In genomic region chr7:121557034-121557892, GRCh38 we compare ENCODE assay signal across 18 cellular contexts.
A peak's percentile ranks its signal among the peaks of the same experiment; 100 is the strongest.
DNase-seq lines count a peak whose midpoint lies in the region; ATAC-seq, FAIRE-seq and TF ChIP-seq lines count a peak whose summit lies in the region.
"Had no signal": no experiment of that assay in that cellular context is flagged by ENCODE, and none has a peak within 500 bp of the region (broad histone marks: within the 10 kb centered on the region; RNA-seq: fewer than 3 reads in every experiment).

No MANE protein-coding gene starts in this region.

- FAIRE-seq in urothelium cell line (lab: Jason Lieb, UNC), result no peak
- FAIRE-seq in GM12892 (lab: Jason Lieb, UNC), result no peak
- FAIRE-seq: A204.1, endometrium, GM18507 had no signal

- H3K4me3 Mint-ChIP-seq in activated naive CD8-positive, alpha-beta T cell treated with anti-CD3 and anti-CD28 coated beads, Interleukin-2, amount 50 U/mL, for 24 hours, result no peak overlapping the region
- H3K4me3 Mint-ChIP-seq in activated naive CD8-positive, alpha-beta T cell treated with anti-CD3 and anti-CD28 coated beads for 36 hours, result no peak overlapping the region
- no peak overlapping the region for H3K4me3 Mint-ChIP-seq in endothelial cell (ENCODE audit: unreplicated experiment)
- H3K4me3 Mint-ChIP-seq: activated CD4-positive, alpha-beta T cell treated with anti-CD3 and anti-CD28 coated beads for 36 hours; activated CD8-positive, alpha-beta memory T cell treated with anti-CD3 and anti-CD28 coated beads, Interleukin-2, amount 10 ng/mL, durations not matched to agents 7 days and 5 days; immature natural killer cell had no signal

- H3K27me3 Mint-ChIP-seq in activated naive CD8-positive, alpha-beta T cell treated with anti-CD3 and anti-CD28 coated beads, Interleukin-2, amount 50 U/mL, for 24 hours, result peaks cover 8% of the 10 kb centered on the region
- peaks cover 9% of the 10 kb centered on the region for H3K27me3 Mint-ChIP-seq in activated naive CD8-positive, alpha-beta T cell treated with anti-CD3 and anti-CD28 coated beads for 36 hours
- no peaks in the 10 kb centered on the region for H3K27me3 Mint-ChIP-seq in endothelial cell (ENCODE audit: unreplicated experiment)

- peak; percentile 80 for ATAC-seq in activated naive CD8-positive, alpha-beta T cell treated with anti-CD3 and anti-CD28 coated beads, Interleukin-2, amount 50 U/mL, for 24 hours
- ATAC-seq in SK-N-SH treated with all-trans-retinoic acid at 6 μM for 48 hours, result peak; percentile 37
- ATAC-seq: activated CD4-positive, alpha-beta T cell treated with anti-CD3 and anti-CD28 coated beads for 36 hours; activated CD8-positive, alpha-beta memory T cell treated with anti-CD3 and anti-CD28 coated beads, Interleukin-2, amount 10 ng/mL, durations not matched to agents 7 days and 5 days had no signal

- peaks cover 3% of the 10 kb centered on the region for H3K4me1 Mint-ChIP-seq in activated naive CD8-positive, alpha-beta T cell treated with anti-CD3 and anti-CD28 coated beads, Interleukin-2, amount 50 U/mL, for 24 hours
- no peaks in the 10 kb centered on the region for H3K4me1 Mint-ChIP-seq in activated naive CD8-positive, alpha-beta T cell treated with anti-CD3 and anti-CD28 coated beads for 36 hours
- H3K4me1 Mint-ChIP-seq in endothelial cell (ENCODE audit: unreplicated experiment), result no peaks in the 10 kb centered on the region
- H3K4me1 Mint-ChIP-seq: activated CD8-positive, alpha-beta memory T cell treated with anti-CD3 and anti-CD28 coated beads, Interleukin-2, amount 10 ng/mL, durations not matched to agents 7 days and 5 days; immature natural killer cell had no signal

- DNase-seq in activated naive CD8-positive, alpha-beta T cell treated with anti-CD3 and anti-CD28 coated beads, Interleukin-2, amount 50 U/mL, for 24 hours, result no peak
- DNase-seq in activated naive CD8-positive, alpha-beta T cell treated with anti-CD3 and anti-CD28 coated beads for 36 hours, result no peak
- peak; percentile 9 for DNase-seq in kidney glomerular epithelial cell (lab: John Stamatoyannopoulos, UW)
- peak; percentile 26 for DNase-seq in urothelium cell line (ENCODE audit: low spot score)
- no peak for DNase-seq in NCI-H2107 (lab: John Stamatoyannopoulos, UW)
- no peak for DNase-seq in GM12892 (ENCODE audit: insufficient read length)
- DNase-seq in endothelial cell (ENCODE audit: low spot score), result no peak
- DNase-seq: activated CD4-positive, alpha-beta T cell treated with anti-CD3 and anti-CD28 coated beads for 36 hours; activated CD8-positive, alpha-beta memory T cell treated with anti-CD3 and anti-CD28 coated beads, Interleukin-2, amount 10 ng/mL, durations not matched to agents 7 days and 5 days; Caco-2; immature natural killer cell; KG1; NCI-H2029; stimulated activated CD4-positive, alpha-beta T cell treated with anti-CD3 and anti-CD28 coated beads, Interleukin-4, amount 100 ng/mL, for 4 hours had no signal

- no peak for TF ChIP-seq POLR2A in GM12892 (IDR thresholded peaks at IDR 0.05; ENCODE audit: low read depth, low read length)

- no peak for TF ChIP-seq CTCF in endothelial cell (IDR thresholded peaks at IDR 0.05; ENCODE audit: unreplicated experiment)

- H3K27ac Mint-ChIP-seq in activated naive CD8-positive, alpha-beta T cell treated with anti-CD3 and anti-CD28 coated beads, Interleukin-2, amount 50 U/mL, for 24 hours, result peak overlapping the region; percentile 59
- H3K27ac Mint-ChIP-seq in activated naive CD8-positive, alpha-beta T cell treated with anti-CD3 and anti-CD28 coated beads for 36 hours, result no peak overlapping the region
- H3K27ac Mint-ChIP-seq in endothelial cell (ENCODE audit: unreplicated experiment), result no peak overlapping the region
- H3K27ac Mint-ChIP-seq: activated CD4-positive, alpha-beta T cell treated with anti-CD3 and anti-CD28 coated beads for 36 hours; activated CD8-positive, alpha-beta memory T cell treated with anti-CD3 and anti-CD28 coated beads, Interleukin-2, amount 10 ng/mL, durations not matched to agents 7 days and 5 days; immature natural killer cell had no signal

- H3K36me3 Mint-ChIP-seq in activated naive CD8-positive, alpha-beta T cell treated with anti-CD3 and anti-CD28 coated beads, Interleukin-2, amount 50 U/mL, for 24 hours (ENCODE audit: low read depth), result no peaks in the 10 kb centered on the region
- H3K36me3 Mint-ChIP-seq in activated naive CD8-positive, alpha-beta T cell treated with anti-CD3 and anti-CD28 coated beads for 36 hours, result no peaks in the 10 kb centered on the region
- H3K36me3 Mint-ChIP-seq in endothelial cell (ENCODE audit: low read depth, unreplicated experiment), result no peaks in the 10 kb centered on the region
- H3K36me3 Mint-ChIP-seq: activated CD8-positive, alpha-beta memory T cell treated with anti-CD3 and anti-CD28 coated beads, Interleukin-2, amount 10 ng/mL, durations not matched to agents 7 days and 5 days; immature natural killer cell had no signal

- H3K9me3 Mint-ChIP-seq in activated naive CD8-positive, alpha-beta T cell treated with anti-CD3 and anti-CD28 coated beads, Interleukin-2, amount 50 U/mL, for 24 hours, result no peaks in the 10 kb centered on the region
- no peaks in the 10 kb centered on the region for H3K9me3 Mint-ChIP-seq in activated naive CD8-positive, alpha-beta T cell treated with anti-CD3 and anti-CD28 coated beads for 36 hours
- no peaks in the 10 kb centered on the region for H3K9me3 Mint-ChIP-seq in endothelial cell (ENCODE audit: unreplicated experiment)
- H3K9me3 Mint-ChIP-seq: immature natural killer cell had no signal

TF ChIP-seq in SK-N-SH treated with all-trans-retinoic acid at 6 μM for 48 hours, 23 proteins besides CTCF, POLR2A, EP300 and RAD21:
- TF ChIP-seq CSDC2 (CRISPR knock-in tag; IDR thresholded peaks at IDR 0.05), result no peak
- TF ChIP-seq OSR1 (CRISPR knock-in tag; IDR thresholded peaks at IDR 0.05), result no peak
- TF ChIP-seq ESRRG (CRISPR knock-in tag; IDR thresholded peaks at IDR 0.05), result no peak
- no peak for TF ChIP-seq ZFP3 (CRISPR knock-in tag; IDR thresholded peaks at IDR 0.05)
- no peak for TF ChIP-seq BACH2 (CRISPR knock-in tag; IDR thresholded peaks at IDR 0.05; ENCODE audit: borderline replicate concordance)
- TF ChIP-seq ISL1 (CRISPR knock-in tag; IDR thresholded peaks at IDR 0.05), result no peak
- TF ChIP-seq, protein P1, sequence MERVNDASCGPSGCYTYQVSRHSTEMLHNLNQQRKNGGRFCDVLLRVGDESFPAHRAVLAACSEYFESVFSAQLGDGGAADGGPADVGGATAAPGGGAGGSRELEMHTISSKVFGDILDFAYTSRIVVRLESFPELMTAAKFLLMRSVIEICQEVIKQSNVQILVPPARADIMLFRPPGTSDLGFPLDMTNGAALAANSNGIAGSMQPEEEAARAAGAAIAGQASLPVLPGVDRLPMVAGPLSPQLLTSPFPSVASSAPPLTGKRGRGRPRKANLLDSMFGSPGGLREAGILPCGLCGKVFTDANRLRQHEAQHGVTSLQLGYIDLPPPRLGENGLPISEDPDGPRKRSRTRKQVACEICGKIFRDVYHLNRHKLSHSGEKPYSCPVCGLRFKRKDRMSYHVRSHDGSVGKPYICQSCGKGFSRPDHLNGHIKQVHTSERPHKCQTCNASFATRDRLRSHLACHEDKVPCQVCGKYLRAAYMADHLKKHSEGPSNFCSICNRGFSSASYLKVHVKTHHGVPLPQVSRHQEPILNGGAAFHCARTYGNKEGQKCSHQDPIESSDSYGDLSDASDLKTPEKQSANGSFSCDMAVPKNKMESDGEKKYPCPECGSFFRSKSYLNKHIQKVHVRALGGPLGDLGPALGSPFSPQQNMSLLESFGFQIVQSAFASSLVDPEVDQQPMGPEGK (CRISPR knock-in tag; IDR thresholded peaks at IDR 0.05; ENCODE audit: borderline replicate concordance), result no peak
- no peak for TF ChIP-seq TSHZ2 (CRISPR knock-in tag; IDR thresholded peaks at IDR 0.05)
- TF ChIP-seq TOX (CRISPR knock-in tag; IDR thresholded peaks at IDR 0.05; ENCODE audit: borderline replicate concordance), result no peak
- TF ChIP-seq, protein P2, sequence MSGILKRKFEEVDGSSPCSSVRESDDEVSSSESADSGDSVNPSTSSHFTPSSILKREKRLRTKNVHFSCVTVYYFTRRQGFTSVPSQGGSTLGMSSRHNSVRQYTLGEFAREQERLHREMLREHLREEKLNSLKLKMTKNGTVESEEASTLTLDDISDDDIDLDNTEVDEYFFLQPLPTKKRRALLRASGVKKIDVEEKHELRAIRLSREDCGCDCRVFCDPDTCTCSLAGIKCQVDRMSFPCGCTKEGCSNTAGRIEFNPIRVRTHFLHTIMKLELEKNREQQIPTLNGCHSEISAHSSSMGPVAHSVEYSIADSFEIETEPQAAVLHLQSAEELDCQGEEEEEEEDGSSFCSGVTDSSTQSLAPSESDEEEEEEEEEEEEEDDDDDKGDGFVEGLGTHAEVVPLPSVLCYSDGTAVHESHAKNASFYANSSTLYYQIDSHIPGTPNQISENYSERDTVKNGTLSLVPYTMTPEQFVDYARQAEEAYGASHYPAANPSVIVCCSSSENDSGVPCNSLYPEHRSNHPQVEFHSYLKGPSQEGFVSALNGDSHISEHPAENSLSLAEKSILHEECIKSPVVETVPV (CRISPR knock-in tag; IDR thresholded peaks at IDR 0.05), result no peak

Comparison
In these comparisons a context has a peak if more than half of its experiments do, and no peak if none do; other contexts are left out.
1. DNase-seq: peak in kidney glomerular epithelial cell (single experiment) and urothelium cell line (single experiment); none in activated naive CD8-positive, alpha-beta T cell treated with anti-CD3 and anti-CD28 coated beads, Interleukin-2, amount 50 U/mL, for 24 hours (single experiment), activated naive CD8-positive, alpha-beta T cell treated with anti-CD3 and anti-CD28 coated beads for 36 hours (single experiment), NCI-H2107 (single experiment), GM12892 (single experiment) and endothelial cell (single experiment).